Comparison of ENCODE assay signal across 33 cellular contexts in the genomic region with DNA sequence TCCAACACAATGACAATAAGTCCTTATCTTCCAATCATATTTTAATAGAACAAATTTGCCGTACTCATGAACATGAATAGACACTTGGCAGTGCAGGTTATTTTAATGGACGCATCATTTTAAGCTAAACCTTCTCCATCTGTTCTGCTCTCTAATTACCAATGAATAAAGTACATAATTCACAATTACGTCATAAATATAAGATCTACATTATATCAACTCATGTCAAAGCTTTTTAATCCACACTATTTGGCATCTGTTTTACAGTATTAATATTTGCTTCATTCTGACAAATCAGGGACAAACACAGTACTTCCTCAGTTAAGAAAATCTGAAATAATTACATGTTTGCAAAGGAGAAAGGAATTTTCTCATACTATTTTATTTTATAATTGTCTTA.
"Had no signal": no experiment of that assay in that cellular context is flagged by ENCODE, and none has a peak within 500 bp of the region (broad histone marks: within the 10 kb centered on the region; RNA-seq: fewer than 3 reads in every experiment).

No MANE protein-coding gene starts in this region.

- FAIRE-seq: bronchial epithelial cell had no signal

- H3K9me3 ChIP-seq: SJCRH30 had no signal

- ATAC-seq: activated CD8-positive, alpha-beta memory T cell treated with anti-CD3 and anti-CD28 coated beads, Interleukin-2, amount 10 ng/mL, durations not matched to agents 7 days and 5 days; activated naive CD8-positive, alpha-beta T cell treated with anti-CD3 and anti-CD28 coated beads, Interleukin-2, amount 50 U/mL, for 24 hours; Panc1 had no signal

- DNase-seq: activated CD4-positive, alpha-beta memory T cell treated with anti-CD3 and anti-CD28 coated beads, Interleukin-2, amount 10 ng/mL, durations not matched to agents 7 days and 5 days; activated CD4-positive, alpha-beta T cell treated with anti-CD3 and anti-CD28 coated beads for 1 hour; activated CD4-positive, alpha-beta T cell treated with anti-CD3 and anti-CD28 coated beads for 48 hours; activated CD4-positive, CD25-positive, alpha-beta regulatory T cell; activated CD8-positive, alpha-beta memory T cell treated with anti-CD3 and anti-CD28 coated beads for 24 hours; activated CD8-positive, alpha-beta memory T cell treated with anti-CD3 and anti-CD28 coated beads, Interleukin-2, amount 10 ng/mL, durations not matched to agents 7 days and 5 days; activated CD8-positive, alpha-beta memory T cell treated with anti-CD3 and anti-CD28 coated beads, Interleukin-2, amount 50 U/mL, for 48 hours; activated effector memory CD4-positive, alpha-beta T cell treated with Interleukin-2 at 50 U/mL for 16 hours; activated naive CD4-positive, alpha-beta T cell treated with anti-CD3 and anti-CD28 coated beads, Interleukin-2, amount 10 ng/mL, durations not matched to agents 7 days and 5 days; activated naive CD8-positive, alpha-beta T cell treated with anti-CD3 and anti-CD28 coated beads, Interleukin-2, amount 50 U/mL, for 24 hours; activated T-cell treated with anti-CD3 and anti-CD28 coated beads, Interleukin-2, amount 50 U/mL, for 48 hours; anterior cingulate cortex; caudate nucleus; cerebellar nuclear complex; Karpas-422; KBM-7; NCI-H1417 treated with DMSO at 0.1 percent for 48 hours; NCI-H2029; NCI-H345; NCI-H510A; NCI-H526 treated with DMSO at 0.1 percent for 48 hours; NCI-H82; NK-92 treated with Interleukin-12 subunit alpha and Interleukin-12 subunit beta, amount 100 ng/mL, for 24 hours; OCI-M1; SHP77; SJCRH30; T1000; WERI-Rb-1 had no signal

- H3K9me3 Mint-ChIP-seq: activated naive CD4-positive, alpha-beta T cell treated with anti-CD3 and anti-CD28 coated beads, Interleukin-2, amount 10 ng/mL, durations not matched to agents 7 days and 5 days had no signal

- H3K36me3 ChIP-seq: SJCRH30, WERI-Rb-1 had no signal

- H3K4me1 ChIP-seq: SJCRH30 had no signal

- H3K27ac ChIP-seq: SJCRH30, SK-N-MC, WERI-Rb-1 had no signal

- H3K4me3 ChIP-seq: SJCRH30, SK-N-MC had no signal

- H3K27me3 Mint-ChIP-seq: activated CD4-positive, alpha-beta memory T cell treated with anti-CD3 and anti-CD28 coated beads, Interleukin-2, amount 10 ng/mL, durations not matched to agents 7 days and 5 days; activated CD8-positive, alpha-beta memory T cell treated with anti-CD3 and anti-CD28 coated beads, Interleukin-2, amount 10 ng/mL, durations not matched to agents 7 days and 5 days; activated naive CD4-positive, alpha-beta T cell treated with anti-CD3 and anti-CD28 coated beads, Interleukin-2, amount 10 ng/mL, durations not matched to agents 7 days and 5 days; activated naive CD8-positive, alpha-beta T cell; activated naive CD8-positive, alpha-beta T cell treated with anti-CD3 and anti-CD28 coated beads, Interleukin-2, amount 50 U/mL, for 24 hours had no signal

- H3K27ac Mint-ChIP-seq: activated CD4-positive, alpha-beta memory T cell treated with anti-CD3 and anti-CD28 coated beads, Interleukin-2, amount 10 ng/mL, durations not matched to agents 7 days and 5 days; activated CD8-positive, alpha-beta memory T cell treated with anti-CD3 and anti-CD28 coated beads, Interleukin-2, amount 10 ng/mL, durations not matched to agents 7 days and 5 days; activated naive CD4-positive, alpha-beta T cell treated with anti-CD3 and anti-CD28 coated beads, Interleukin-2, amount 10 ng/mL, durations not matched to agents 7 days and 5 days; activated naive CD8-positive, alpha-beta T cell; activated naive CD8-positive, alpha-beta T cell treated with anti-CD3 and anti-CD28 coated beads, Interleukin-2, amount 50 U/mL, for 24 hours had no signal

- H3K4me1 Mint-ChIP-seq: activated CD4-positive, alpha-beta memory T cell treated with anti-CD3 and anti-CD28 coated beads, Interleukin-2, amount 10 ng/mL, durations not matched to agents 7 days and 5 days; activated CD8-positive, alpha-beta memory T cell treated with anti-CD3 and anti-CD28 coated beads, Interleukin-2, amount 10 ng/mL, durations not matched to agents 7 days and 5 days; activated naive CD4-positive, alpha-beta T cell treated with anti-CD3 and anti-CD28 coated beads, Interleukin-2, amount 10 ng/mL, durations not matched to agents 7 days and 5 days; activated naive CD8-positive, alpha-beta T cell treated with anti-CD3 and anti-CD28 coated beads, Interleukin-2, amount 50 U/mL, for 24 hours; brain had no signal

- H3K4me3 Mint-ChIP-seq: activated CD4-positive, alpha-beta memory T cell treated with anti-CD3 and anti-CD28 coated beads, Interleukin-2, amount 10 ng/mL, durations not matched to agents 7 days and 5 days; activated CD8-positive, alpha-beta memory T cell treated with anti-CD3 and anti-CD28 coated beads, Interleukin-2, amount 10 ng/mL, durations not matched to agents 7 days and 5 days; activated naive CD4-positive, alpha-beta T cell treated with anti-CD3 and anti-CD28 coated beads, Interleukin-2, amount 10 ng/mL, durations not matched to agents 7 days and 5 days; activated naive CD8-positive, alpha-beta T cell; activated naive CD8-positive, alpha-beta T cell treated with anti-CD3 and anti-CD28 coated beads, Interleukin-2, amount 50 U/mL, for 24 hours; brain had no signal

- H3K27me3 ChIP-seq: SJCRH30 had no signal
